Comparison of ENCODE assay signal across 12 cellular contexts in the genomic region with DNA sequence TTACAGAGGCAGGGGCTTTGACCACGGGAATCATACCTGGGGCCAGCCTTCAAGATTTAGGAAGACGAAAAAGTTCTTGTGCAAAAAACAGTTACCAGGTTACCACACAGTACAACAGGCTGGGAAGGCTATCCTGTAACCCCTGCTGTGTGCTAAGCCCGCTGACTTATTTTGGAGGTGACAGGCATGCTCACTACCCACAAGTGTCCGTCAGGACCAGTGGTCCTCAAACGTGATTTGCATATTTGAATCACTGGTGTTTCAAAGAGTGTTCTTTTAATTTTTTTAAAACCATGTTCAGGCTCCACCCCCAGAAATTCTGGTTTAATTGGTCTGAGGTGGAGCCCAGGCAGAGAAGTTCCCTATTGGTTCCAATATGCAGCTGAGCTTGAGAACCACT.
"Had no signal": no experiment of that assay in that cellular context is flagged by ENCODE, and none has a peak within 500 bp of the region (broad histone marks: within the 10 kb centered on the region; RNA-seq: fewer than 3 reads in every experiment).

No MANE protein-coding gene starts in this region.

- H3K4me1 ChIP-seq: breast epithelium, right atrium auricular region, uterus had no signal

- H3K27me3 ChIP-seq: breast epithelium, right atrium auricular region, thyroid gland, uterus had no signal

- H3K9me3 ChIP-seq: breast epithelium, right atrium auricular region, thyroid gland, uterus had no signal

- H3K4me3 ChIP-seq: breast epithelium, right atrium auricular region, smooth muscle cell, thyroid gland, uterus had no signal

- H3K4me2 ChIP-seq: smooth muscle cell had no signal

- DNase-seq: activated CD4-positive, alpha-beta T cell treated with anti-CD3 and anti-CD28 coated beads, Interleukin-2, amount 50 U/mL, for 4 hours; activated CD4-positive, CD25-positive, alpha-beta regulatory T cell treated with anti-CD3 and anti-CD28 coated beads, Interleukin-2, amount 50 U/mL, for 72 hours; activated effector memory CD4-positive, alpha-beta T cell treated with anti-CD3 and anti-CD28 coated beads, Interleukin-2, amount 50 U/mL, for 16 hours; activated T-cell treated with anti-CD3 and anti-CD28 coated beads, Interleukin-2, amount 50 U/mL, for 4 hours; left ventricle myocardium superior; naive B cell; posterior cingulate gyrus; uterus had no signal

- H3K27ac ChIP-seq: breast epithelium, right atrium auricular region, thyroid gland, uterus had no signal

- H3K36me3 ChIP-seq: breast epithelium, right atrium auricular region, thyroid gland, uterus had no signal

- ATAC-seq: activated T-cell treated with anti-CD3 and anti-CD28 coated beads, Interleukin-2, amount 50 U/mL, for 4 hours; left ventricle myocardium superior had no signal
